In the genomic region with DNA sequence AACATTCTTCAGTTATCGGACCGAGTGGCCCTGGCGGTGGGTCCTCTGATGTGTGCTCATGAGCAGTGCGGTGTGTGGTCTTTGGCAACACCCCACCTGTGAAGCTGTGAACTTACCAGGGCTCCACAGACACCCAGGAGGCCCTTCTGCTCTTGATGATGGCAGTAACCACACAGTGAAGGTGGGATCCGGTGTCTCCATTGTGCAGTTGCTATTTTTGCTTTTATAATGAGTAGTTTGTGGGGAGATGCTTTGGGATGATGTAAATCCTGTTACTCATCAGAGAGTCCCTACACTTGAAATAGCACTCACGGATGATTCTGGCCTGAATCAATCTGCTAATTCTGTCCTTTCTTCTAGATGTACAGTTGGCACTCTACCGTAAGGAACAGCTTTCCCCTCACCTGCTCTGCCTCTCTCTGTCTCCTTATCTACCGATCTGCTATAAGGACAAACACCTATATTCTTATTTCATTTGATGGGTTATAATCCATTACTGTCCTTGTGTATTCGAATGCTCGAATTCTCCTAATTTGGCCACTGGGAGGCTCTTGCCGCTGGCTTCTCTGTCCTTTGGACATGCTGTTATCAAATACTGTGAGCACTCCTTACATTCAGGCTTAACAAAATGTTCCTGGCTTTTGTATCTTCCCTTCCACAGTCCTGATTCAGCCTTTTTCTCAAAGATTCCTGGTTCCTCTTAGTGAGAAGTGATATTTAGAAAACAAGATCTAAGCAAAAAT, we compare ENCODE assay signal across 2 cellular contexts.
TF ChIP-seq lines count a peak whose summit lies in the region.

No MANE protein-coding gene starts in this region.

TF ChIP-seq in IMR-90, 13 proteins besides CTCF, POLR2A, EP300 and RAD21:
- TF ChIP-seq CEBPB (IDR thresholded peaks at IDR 0.05; ENCODE audit: low read depth, low read length) (peak; percentile 57; the same call in 1 of the 2 replicates), FOS (IDR thresholded peaks at IDR 0.05; ENCODE audit: low read depth, low read length) (peak; percentile 50; the same call in 1 of the 2 replicates), BHLHE40 (IDR thresholded peaks at IDR 0.05; ENCODE audit: low read depth, low read length) (no peak)
- TF ChIP-seq, protein P1, sequence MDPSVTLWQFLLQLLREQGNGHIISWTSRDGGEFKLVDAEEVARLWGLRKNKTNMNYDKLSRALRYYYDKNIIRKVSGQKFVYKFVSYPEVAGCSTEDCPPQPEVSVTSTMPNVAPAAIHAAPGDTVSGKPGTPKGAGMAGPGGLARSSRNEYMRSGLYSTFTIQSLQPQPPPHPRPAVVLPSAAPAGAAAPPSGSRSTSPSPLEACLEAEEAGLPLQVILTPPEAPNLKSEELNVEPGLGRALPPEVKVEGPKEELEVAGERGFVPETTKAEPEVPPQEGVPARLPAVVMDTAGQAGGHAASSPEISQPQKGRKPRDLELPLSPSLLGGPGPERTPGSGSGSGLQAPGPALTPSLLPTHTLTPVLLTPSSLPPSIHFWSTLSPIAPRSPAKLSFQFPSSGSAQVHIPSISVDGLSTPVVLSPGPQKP (IDR thresholded peaks at IDR 0.05; ENCODE audit: borderline replicate concordance, low read depth, low read length): no peak

TF ChIP-seq in neural cell, 6 proteins besides CTCF, POLR2A, EP300 and RAD21:
- no peak for TF ChIP-seq POLR2AphosphoS5 (IDR thresholded peaks at IDR 0.05)
- no peak for TF ChIP-seq TAF1 (IDR thresholded peaks at IDR 0.05; ENCODE audit: low read depth)
TF ChIP-seq in neural cell: peak in this region for 0.
